9 cellular contexts compared by ENCODE assay signal in the genomic region with DNA sequence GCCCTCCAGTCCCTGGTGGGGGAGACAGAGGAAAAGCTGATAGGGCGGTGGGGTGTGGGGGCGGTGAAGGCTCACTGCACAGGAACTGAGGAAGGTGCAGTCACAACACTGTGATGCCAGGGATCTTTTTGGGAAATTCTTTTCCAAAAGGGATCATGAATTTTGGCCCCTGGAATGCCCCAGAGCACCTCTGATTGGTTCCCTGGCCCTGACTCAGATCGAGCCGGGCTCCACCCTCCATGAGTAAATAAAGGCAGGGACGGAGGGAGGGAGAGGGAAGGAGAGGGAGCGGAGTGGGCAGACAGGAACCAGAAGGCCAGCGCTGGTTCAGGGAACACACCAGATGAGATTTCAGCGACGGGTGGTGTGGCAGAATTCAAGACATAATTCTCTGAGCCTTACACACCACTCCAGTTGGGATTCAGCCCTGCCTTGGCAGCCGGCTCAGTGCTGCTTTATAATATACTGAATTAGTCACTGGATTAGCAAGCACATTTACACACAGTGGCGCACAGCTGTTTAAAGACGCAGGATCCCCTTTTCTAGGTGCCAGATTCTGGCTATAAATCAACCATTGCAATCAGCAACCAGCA.
DNase-seq lines count a peak whose midpoint lies in the region; TF ChIP-seq lines count a peak whose summit lies in the region.
"Had no signal": no experiment of that assay in that cellular context is flagged by ENCODE, and none has a peak within 500 bp of the region (broad histone marks: within the 10 kb centered on the region; RNA-seq: fewer than 3 reads in every experiment).

No MANE protein-coding gene starts in this region.

- no peak overlapping the region for H2BK20ac ChIP-seq in H9 (ENCODE audit: low read depth, low read length, poor library complexity, severe bottlenecking)

- POLR2A ChIA-PET in SK-N-SH (lab: Yijun Ruan, JAX): no interaction called here

- H2AFZ ChIP-seq in H9 (ENCODE audit: low read length) (no peak overlapping the region), SK-N-SH (ENCODE audit: low read depth) (no peak overlapping the region)

- H3K14ac ChIP-seq in H9 (ENCODE audit: insufficient read depth, low read length): no peak overlapping the region

- H2BK15ac ChIP-seq in H9 (ENCODE audit: low read depth, low read length): no peak overlapping the region

- H4K91ac ChIP-seq in H9 (ENCODE audit: insufficient read length, low read depth, low read length): no peak overlapping the region

- H3K36me3 ChIP-seq in SK-N-SH (replicated peaks in 1 of 2; ENCODE audit: control insufficient read depth in 1 of 2, insufficient read depth in 2 of 2, low read length in 1 of 2) (peaks cover 0 to 7% of the 10 kb centered on the region in 2 experiments), duodenal mucosa (ENCODE audit: control insufficient read depth in 1 of 2, insufficient read depth in 2 of 2, low read length in 2 of 2) (no peaks in the 10 kb centered on the region), mesodermal cell (ENCODE audit: control insufficient read depth, insufficient read depth, low read length) (peaks cover 74% of the 10 kb centered on the region)
- H3K36me3 ChIP-seq: cardiac muscle cell had no signal

- no peak overlapping the region for H2BK120ac ChIP-seq in H9 (ENCODE audit: low read depth, low read length, poor library complexity, severe bottlenecking)

- H3K27me3 ChIP-seq in H9 (ENCODE audit: insufficient read depth, low read length) (no peaks in the 10 kb centered on the region), SK-N-SH (ENCODE audit: insufficient read depth) (no peaks in the 10 kb centered on the region), duodenal mucosa (ENCODE audit: control insufficient read depth in 1 of 2, insufficient read depth in 2 of 2, low read length in 2 of 2) (no peaks in the 10 kb centered on the region)
- H3K27me3 ChIP-seq: cardiac muscle cell had no signal

- H3K4me1 ChIP-seq in H9 (ENCODE audit: insufficient read depth, low read length) (peaks cover 2% of the 10 kb centered on the region; the same call in 1 of the 2 replicates), SK-N-SH (ENCODE audit: control insufficient read depth in 1 of 2, insufficient read depth in 2 of 2, low read depth in 1 of 2, low read length in 1 of 2) (peaks cover 57 to 62% of the 10 kb centered on the region in 2 experiments), duodenal mucosa (ENCODE audit: control insufficient read depth in 1 of 2, insufficient read depth in 2 of 2, low read length in 2 of 2) (peaks cover 57 to 73% of the 10 kb centered on the region in 2 donors), mesodermal cell (ENCODE audit: control insufficient read depth, insufficient read depth, low read length, poor library complexity, severe bottlenecking) (peaks cover 70% of the 10 kb centered on the region)

- TF ChIP-seq EP300 in SK-N-SH (IDR thresholded peaks at IDR 0.05; ENCODE audit: borderline replicate concordance in 1 of 2, low read depth in 1 of 2, low read length in 1 of 2): peak in 1 of 2 experiments; percentile 69; a peak in 1 of 4 replicates

- peak overlapping the region in 1 of 3 experiments; percentile 74; a peak in 1 of 7 replicates for H3K27ac Mint-ChIP-seq in H9

- no peak overlapping the region for H3K18ac ChIP-seq in H9 (ENCODE audit: insufficient read length, low read depth, low read length)

- CTCF ChIA-PET in SK-N-SH (lab: Yijun Ruan, JAX): interaction anchor here (1.3 to 4.0 kb wide), 3 partner anchors 13 to 125 kb away, joined by 4 to 24 read pairs (median 5); no protein-coding TSS in a partner anchor

- no peak overlapping the region for H4K5ac ChIP-seq in H9 (ENCODE audit: insufficient read length, low read depth, low read length)

- H3K23me2 ChIP-seq in H9 (ENCODE audit: insufficient read length, low read depth, low read length, poor library complexity, severe bottlenecking): no peaks in the 10 kb centered on the region

- TF ChIP-seq RAD21 in SK-N-SH (IDR thresholded peaks at IDR 0.05; ENCODE audit: low read length): no peak

- H3K4me3 ChIP-seq in SK-N-SH (ENCODE audit: low read depth in 2 of 2, low read length in 1 of 2) (peak overlapping the region; percentile 35 to 46), duodenal mucosa (ENCODE audit: low read depth in 1 of 2, low read length in 2 of 2) (peak overlapping the region; percentile 50 to 61), mesodermal cell (ENCODE audit: extremely low read depth, insufficient read depth, low read length, poor library complexity, severe bottlenecking) (no peak overlapping the region)
- H3K4me3 ChIP-seq: cardiac muscle cell had no signal

- H3K79me2 ChIP-seq in H9 (ENCODE audit: insufficient read depth, low read length) (no peaks in the 10 kb centered on the region), SK-N-SH (ENCODE audit: insufficient read depth) (peaks cover 96% of the 10 kb centered on the region)

- H3K4me3 Mint-ChIP-seq in H9: no peak overlapping the region

- H3F3A ChIP-seq in SK-N-SH (replicated peaks; ENCODE audit: insufficient read depth): peaks cover 53% of the 10 kb centered on the region

- no CpG with 5 or more reads among the region's 12 CpGs for WGBS in H9 (ENCODE audit: extremely low coverage, insufficient read length, low lambda C conversion rate)
- 15% methylated on average over 10 of the region's 12 CpGs for WGBS in SK-N-SH (ENCODE audit: low lambda C conversion rate)
- WGBS in mesodermal cell (ENCODE audit: insufficient coverage in 2 of 2), 2 experiments: 55 to 80% methylated on average over 5 to 6 of the region's 12 CpGs

- no peak overlapping the region for H2BK12ac ChIP-seq in H9 (ENCODE audit: insufficient read length, low read depth, low read length)

- H3K56ac ChIP-seq in H9 (ENCODE audit: insufficient read length, low read depth, low read length): no peak overlapping the region

- no peak overlapping the region for H3K27ac ChIP-seq in H9 (ENCODE audit: insufficient read length, low read depth, low read length)
- peak overlapping the region; percentile 90 to 100 for H3K27ac ChIP-seq in SK-N-SH (ENCODE audit: low read depth in 2 of 2, low read length in 1 of 2)
- H3K27ac ChIP-seq in duodenal mucosa (ENCODE audit: low read depth, low read length): peak overlapping the region; percentile 1
- peak overlapping the region; percentile 75 for H3K27ac ChIP-seq in mesodermal cell (ENCODE audit: low read depth, low read length, severe bottlenecking)
- H3K27ac ChIP-seq: cardiac muscle cell had no signal

- H2BK5ac ChIP-seq in H9 (ENCODE audit: insufficient read length, low read length): no peak overlapping the region

- no peak overlapping the region for H3K4ac ChIP-seq in H9 (ENCODE audit: low read depth, low read length)

- DNase-seq in A172 (ENCODE audit: low spot score): peak; percentile 86
- no peak for DNase-seq in H9
- DNase-seq in SK-N-SH: peak; percentile 53
- peak; percentile 90 for DNase-seq in ureter (ENCODE audit: low spot score)
- DNase-seq in middle frontal gyrus (ENCODE audit: extremely low spot score, low spot score): no peak
- DNase-seq in NCI-H128 (lab: John Stamatoyannopoulos, UW; ENCODE audit: unreplicated experiment): no peak

- H4K20me1 ChIP-seq in H9 (ENCODE audit: control insufficient read depth, insufficient read depth, insufficient read length) (no peaks in the 10 kb centered on the region), SK-N-SH (ENCODE audit: insufficient read depth) (peaks cover 28% of the 10 kb centered on the region)

- no peaks in the 10 kb centered on the region; a peak in 1 of 5 replicates for H3K9me3 Mint-ChIP-seq in H9

- H3T11ph ChIP-seq in H9 (ENCODE audit: low read length): no peak overlapping the region

- no peak overlapping the region for H4K8ac ChIP-seq in H9 (replicated peaks; ENCODE audit: insufficient read length, low read depth, low read length)

- H2AK5ac ChIP-seq in H9 (ENCODE audit: insufficient read length, low read length): no peak overlapping the region

- peaks cover under 1 to 4% (median under 1%) of the 10 kb centered on the region in 3 experiments; a peak in 5 of 7 replicates for H3K36me3 Mint-ChIP-seq in H9 (ENCODE audit: insufficient read depth in 1 of 3, low read depth in 3 of 3)

- H3K4me2 ChIP-seq in H9 (ENCODE audit: insufficient read depth, insufficient read length, low read length) (peak overlapping the region; percentile 28), SK-N-SH (peak overlapping the region; percentile 77)

- peaks cover 26 to 38% of the 10 kb centered on the region in 2 experiments for H3K4me1 Mint-ChIP-seq in H9

- no peaks in the 10 kb centered on the region for H3K27me3 Mint-ChIP-seq in H9 (ENCODE audit: low read depth)

- no peaks in the 10 kb centered on the region for H3K9me2 ChIP-seq in SK-N-SH

- no peak overlapping the region for H3K23ac ChIP-seq in H9 (ENCODE audit: insufficient read length, low read depth, low read length)

- H3K9ac ChIP-seq in H9 (ENCODE audit: extremely low read depth, insufficient read length, low read length) (no peak overlapping the region), SK-N-SH (peak overlapping the region; percentile 64; the same call in 1 of the 2 replicates), duodenal mucosa (ENCODE audit: low read depth in 1 of 2, low read length in 2 of 2) (peak overlapping the region; percentile 46 to 63)

- H3K9me3 ChIP-seq in H9 (ENCODE audit: control insufficient read depth, low read depth, low read length) (no peaks in the 10 kb centered on the region), SK-N-SH (no peaks in the 10 kb centered on the region), duodenal mucosa (ENCODE audit: control insufficient read depth in 1 of 2, low read length in 2 of 2) (no peaks in the 10 kb centered on the region), mesodermal cell (ENCODE audit: control insufficient read depth, low read length) (no peaks in the 10 kb centered on the region)

- TF ChIP-seq CTCF in H9 (conservative IDR thresholded peaks at IDR 0.05) (no peak), SK-N-SH (IDR thresholded peaks at IDR 0.05) (no peak)

- no peaks in the 10 kb centered on the region for H3K79me1 ChIP-seq in H9 (ENCODE audit: insufficient read depth, low read depth, low read length, poor library complexity, severe bottlenecking)

TF ChIP-seq in SK-N-SH, 30 proteins besides CTCF, POLR2A, EP300 and RAD21 (continues in another document):
- peak; percentile 26; the same call in 1 of the 2 replicates for TF ChIP-seq TEAD4 (IDR thresholded peaks at IDR 0.05; ENCODE audit: borderline replicate concordance, insufficient read depth)
- TF ChIP-seq, protein P1, sequence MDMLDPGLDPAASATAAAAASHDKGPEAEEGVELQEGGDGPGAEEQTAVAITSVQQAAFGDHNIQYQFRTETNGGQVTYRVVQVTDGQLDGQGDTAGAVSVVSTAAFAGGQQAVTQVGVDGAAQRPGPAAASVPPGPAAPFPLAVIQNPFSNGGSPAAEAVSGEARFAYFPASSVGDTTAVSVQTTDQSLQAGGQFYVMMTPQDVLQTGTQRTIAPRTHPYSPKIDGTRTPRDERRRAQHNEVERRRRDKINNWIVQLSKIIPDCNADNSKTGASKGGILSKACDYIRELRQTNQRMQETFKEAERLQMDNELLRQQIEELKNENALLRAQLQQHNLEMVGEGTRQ (IDR thresholded peaks at IDR 0.05; ENCODE audit: borderline replicate concordance, low read depth, low read length): no peak
- TF ChIP-seq GATA2 (CRISPR knock-in tag; IDR thresholded peaks at IDR 0.05): no peak
- TF ChIP-seq FOXJ3 (CRISPR knock-in tag; IDR thresholded peaks at IDR 0.05): 0 out of 2 replicates have a peak, but pooled peaks have one; percentile 53

Comparison
In these comparisons a context has a peak if more than half of its experiments do, and no peak if none do; other contexts are left out.
1. DNase-seq: peak in A172 (single experiment), SK-N-SH (single experiment) and ureter (single experiment); none in H9 (single experiment), middle frontal gyrus (single experiment) and NCI-H128 (single experiment).